Comparison of ENCODE assay signal across 16 cellular contexts in genomic region chr19:12657966-12658365, GRCh38. TPM values are rescaled to one million over a fixed set of nuclear protein-coding genes. Genes with fewer than 3 reads are reported as not detected.
DNase-seq lines count a peak whose midpoint lies in the region; TF ChIP-seq lines count a peak whose summit lies in the region.
"Had no signal": no experiment of that assay in that cellular context is flagged by ENCODE, and none has a peak within 500 bp of the region (broad histone marks: within the 10 kb centered on the region; RNA-seq: fewer than 3 reads in every experiment).

No MANE protein-coding gene starts in this region.

- H2BK15ac ChIP-seq in H9 (ENCODE audit: low read depth, low read length) (no peak overlapping the region), neuronal stem cell (ENCODE audit: low read length) (no peak overlapping the region)

- H3K9me3 ChIP-seq in H9 (ENCODE audit: control insufficient read depth, low read depth, low read length) (no peaks in the 10 kb centered on the region), WERI-Rb-1 (ENCODE audit: severe bottlenecking) (no peaks in the 10 kb centered on the region), neuronal stem cell (replicated peaks in 1 of 2; ENCODE audit: control insufficient read depth in 2 of 2, insufficient read depth in 1 of 2, low read depth in 1 of 2, low read length in 2 of 2) (peaks cover 0 to 2% of the 10 kb centered on the region in 2 donors)

- no peak overlapping the region for H2AK5ac ChIP-seq in H9 (ENCODE audit: insufficient read length, low read length)
- peak overlapping the region; percentile 63 for H2AK5ac ChIP-seq in neuronal stem cell (ENCODE audit: low read depth, low read length)

- H3T11ph ChIP-seq in H9 (ENCODE audit: low read length): no peak overlapping the region

- no peak overlapping the region for H3K4me3 ChIP-seq in WERI-Rb-1 (ENCODE audit: low read depth, low read length)
- no peak overlapping the region for H3K4me3 ChIP-seq in neuronal stem cell (ENCODE audit: low read length in 2 of 2)
- H3K4me3 ChIP-seq: BLaER1 treated with 17β-estradiol and CSF1 and Interleukin-3, amounts not matched to agents 10 nM and 100 nM had no signal

- H3K23me2 ChIP-seq in H9 (ENCODE audit: insufficient read length, low read depth, low read length, poor library complexity, severe bottlenecking): no peaks in the 10 kb centered on the region

- no peak overlapping the region for H3K18ac ChIP-seq in H9 (ENCODE audit: insufficient read length, low read depth, low read length)
- no peak overlapping the region for H3K18ac ChIP-seq in neuronal stem cell (ENCODE audit: low read length)

- TF ChIP-seq CTCF in H9 (conservative IDR thresholded peaks at IDR 0.05) (peak; percentile 35; the same call in 2 of the 3 replicates), WERI-Rb-1 (IDR thresholded peaks at IDR 0.05; ENCODE audit: low read depth, low read length) (peak; percentile 25; the same call in 1 of the 2 replicates), RWPE1 (conservative IDR thresholded peaks at IDR 0.05; ENCODE audit: low read depth) (no peak)

- no peak overlapping the region for H3K56ac ChIP-seq in H9 (ENCODE audit: insufficient read length, low read depth, low read length)

- H3K9me3 Mint-ChIP-seq in H9: no peaks in the 10 kb centered on the region

- no peak overlapping the region for H2BK12ac ChIP-seq in H9 (ENCODE audit: insufficient read length, low read depth, low read length)
- H2BK12ac ChIP-seq in neuronal stem cell (ENCODE audit: low read length): peak overlapping the region; percentile 41

- H3K14ac ChIP-seq in H9 (ENCODE audit: insufficient read depth, low read length) (no peak overlapping the region), neuronal stem cell (ENCODE audit: low read length) (no peak overlapping the region)

- H2BK20ac ChIP-seq in H9 (ENCODE audit: low read depth, low read length, poor library complexity, severe bottlenecking): no peak overlapping the region

- H3K4me1 Mint-ChIP-seq in H9: peaks cover 0 to 6% of the 10 kb centered on the region in 2 experiments; a peak in 2 of 4 replicates

- no peak overlapping the region for H2AFZ ChIP-seq in H9 (ENCODE audit: low read length)
- no peak overlapping the region for H2AFZ ChIP-seq in neuronal stem cell (ENCODE audit: low read length)

- H3K27ac Mint-ChIP-seq in H9: no peak overlapping the region; a peak in 1 of 7 replicates
- H3K27ac Mint-ChIP-seq: T-helper 17 cell had no signal

- H4K91ac ChIP-seq in H9 (ENCODE audit: insufficient read length, low read depth, low read length) (no peak overlapping the region), neuronal stem cell (ENCODE audit: low read depth, low read length, poor library complexity) (no peak overlapping the region)

- no peak for DNase-seq in H9
- no peak for DNase-seq in WERI-Rb-1
- no peak for DNase-seq in neuronal stem cell (ENCODE audit: low spot score)
- DNase-seq in RWPE1 (ENCODE audit: low spot score): no peak
- no peak for DNase-seq in SW480 (ENCODE audit: low spot score)
- DNase-seq in NCI-H2227 treated with DMSO at 0.1 percent for 48 hours (lab: John Stamatoyannopoulos, UW): no peak
- DNase-seq: GF-D8; IMR-90; MV-4-11; NCI-H1436 treated with DMSO at 0.1 percent for 48 hours; NCI-H2081; NK-92 treated with Interleukin-12 subunit alpha and Interleukin-12 subunit beta, amount 100 ng/mL, for 24 hours; Right ventricle myocardium superior; T-helper 17 cell had no signal

- H4K8ac ChIP-seq in H9 (replicated peaks; ENCODE audit: insufficient read length, low read depth, low read length) (no peak overlapping the region), neuronal stem cell (ENCODE audit: low read depth, low read length) (no peak overlapping the region)

- no peaks in the 10 kb centered on the region; the same call in 1 of the 2 replicates for H3K27me3 Mint-ChIP-seq in H9 (ENCODE audit: low read depth)
- H3K27me3 Mint-ChIP-seq: T-helper 17 cell had no signal

- no peaks in the 10 kb centered on the region; the same call in 1 of the 2 replicates for H3K79me2 ChIP-seq in H9 (ENCODE audit: insufficient read depth, low read length)

- no peak overlapping the region for H3K4ac ChIP-seq in H9 (ENCODE audit: low read depth, low read length)
- H3K4ac ChIP-seq in neuronal stem cell (ENCODE audit: low read length): no peak overlapping the region

- no CpG with 5 or more reads among the region's 22 CpGs for WGBS in H9 (ENCODE audit: extremely low coverage, insufficient read length, low lambda C conversion rate)
- no CpG with 5 or more reads among the region's 22 CpGs for WGBS in neuronal stem cell (ENCODE audit: extremely low coverage in 2 of 2, insufficient read length in 2 of 2, insufficient replicate concordance in 1 of 2), 2 donors

- CTCF ChIA-PET in RWPE1 (lab: Yijun Ruan, JAX): interaction anchor here (0.6 kb wide), 1 partner anchor 204 kb away, joined by 5 read pairs; no protein-coding TSS in a partner anchor

- H3K36me3 Mint-ChIP-seq in H9 (ENCODE audit: insufficient read depth in 1 of 3, low read depth in 3 of 3): peaks cover 25 to 57% (median 49%) of the 10 kb centered on the region in 3 experiments

- no peak overlapping the region for H3K4me2 ChIP-seq in H9 (ENCODE audit: insufficient read depth, insufficient read length, low read length)
- no peak overlapping the region for H3K4me2 ChIP-seq in neuronal stem cell (ENCODE audit: insufficient read depth, low read length, poor library complexity, severe bottlenecking)
- H3K4me2 ChIP-seq: BLaER1 treated with 17β-estradiol and CSF1 and Interleukin-3, amounts not matched to agents 10 nM and 100 nM had no signal

- H3K9ac ChIP-seq in H9 (ENCODE audit: extremely low read depth, insufficient read length, low read length) (no peak overlapping the region), neuronal stem cell (ENCODE audit: low read depth, low read length, poor library complexity) (no peak overlapping the region)
- H3K9ac ChIP-seq: BLaER1 treated with 17β-estradiol and CSF1 and Interleukin-3, amounts not matched to agents 10 nM and 100 nM had no signal

- POLR2A ChIA-PET in RWPE1 (lab: Yijun Ruan, JAX; ENCODE audit: low non-redundant PET): no interaction called here

- no peak overlapping the region for H2BK5ac ChIP-seq in H9 (ENCODE audit: insufficient read length, low read length)
- H2BK5ac ChIP-seq in neuronal stem cell (ENCODE audit: low read length): peak overlapping the region; percentile 24

- H3K27ac ChIP-seq in H9 (ENCODE audit: insufficient read length, low read depth, low read length): no peak overlapping the region
- no peak overlapping the region for H3K27ac ChIP-seq in WERI-Rb-1
- H3K27ac ChIP-seq in neuronal stem cell (replicated peaks; ENCODE audit: low read length): no peak overlapping the region
- no peak overlapping the region for H3K27ac ChIP-seq in RWPE1
- H3K27ac ChIP-seq: BLaER1 treated with 17β-estradiol and CSF1 and Interleukin-3, amounts not matched to agents 10 nM and 100 nM had no signal

- no peak overlapping the region for H3K23ac ChIP-seq in H9 (ENCODE audit: insufficient read length, low read depth, low read length)
- peak overlapping the region; percentile 43 for H3K23ac ChIP-seq in neuronal stem cell (ENCODE audit: low read depth, low read length, poor library complexity)

- H3K79me1 ChIP-seq in H9 (ENCODE audit: insufficient read depth, low read depth, low read length, poor library complexity, severe bottlenecking): no peaks in the 10 kb centered on the region
- H3K79me1 ChIP-seq in neuronal stem cell (ENCODE audit: low read depth, low read length): peaks cover 4% of the 10 kb centered on the region

- no peak overlapping the region for H4K5ac ChIP-seq in H9 (ENCODE audit: insufficient read length, low read depth, low read length)

- peaks cover 37% of the 10 kb centered on the region for H3K36me3 ChIP-seq in WERI-Rb-1
- H3K36me3 ChIP-seq in neuronal stem cell (replicated peaks in 1 of 2; ENCODE audit: control insufficient read depth in 2 of 2, insufficient read depth in 2 of 2, low read length in 2 of 2): peaks cover 28 to 69% of the 10 kb centered on the region in 2 donors

- H3K4me1 ChIP-seq in H9 (ENCODE audit: insufficient read depth, low read length) (no peaks in the 10 kb centered on the region), neuronal stem cell (ENCODE audit: control insufficient read depth in 2 of 2, insufficient read depth in 1 of 2, low read depth in 1 of 2, low read length in 2 of 2) (no peaks in the 10 kb centered on the region)
- H3K4me1 ChIP-seq: BLaER1 treated with 17β-estradiol and CSF1 and Interleukin-3, amounts not matched to agents 10 nM and 100 nM had no signal

- H4K20me1 ChIP-seq in H9 (ENCODE audit: control insufficient read depth, insufficient read depth, insufficient read length): no peaks in the 10 kb centered on the region

- no peaks in the 10 kb centered on the region for H3K27me3 ChIP-seq in H9 (ENCODE audit: insufficient read depth, low read length)
- H3K27me3 ChIP-seq in WERI-Rb-1 (ENCODE audit: insufficient read depth, low read depth, severe bottlenecking): no peaks in the 10 kb centered on the region
- no peaks in the 10 kb centered on the region for H3K27me3 ChIP-seq in neuronal stem cell (ENCODE audit: control insufficient read depth in 3 of 3, insufficient read depth in 3 of 3, low read depth in 1 of 3, low read length in 3 of 3)
- H3K27me3 ChIP-seq: BLaER1 treated with 17β-estradiol and CSF1 and Interleukin-3, amounts not matched to agents 10 nM and 100 nM had no signal

- H2BK120ac ChIP-seq in H9 (ENCODE audit: low read depth, low read length, poor library complexity, severe bottlenecking) (no peak overlapping the region), neuronal stem cell (ENCODE audit: low read depth, low read length) (no peak overlapping the region)

- H3K4me3 Mint-ChIP-seq in H9: no peak overlapping the region

RNA-seq across cellular contexts. Expression of gene MAN2B1, which starts 8.6 kb away (rescaled TPM):
- 89.2 and 93.5 TPM in 2 replicates for total RNA-seq in H9 (2021)
- 48.1 TPM for polyA plus RNA-seq in neuronal stem cell (2013, experiment 1 of 2)
- polyA plus RNA-seq in neuronal stem cell (2013, experiment 2 of 2): 48.3 TPM

RNA-seq across cellular contexts. Expression of gene WDR83, which starts 8.6 kb away (rescaled TPM):
- total RNA-seq in H9 (2021): 19.2 and 21.0 TPM in 2 replicates
- 11.5 TPM for polyA plus RNA-seq in neuronal stem cell (2013, experiment 1 of 2)
- polyA plus RNA-seq in neuronal stem cell (2013, experiment 2 of 2): 10.8 TPM

RNA-seq across cellular contexts. Expression of gene DHPS, which starts 23.7 kb away (rescaled TPM):
- total RNA-seq in H9 (2021): 82.9 and 94.9 TPM in 2 replicates
- 92.1 TPM for polyA plus RNA-seq in neuronal stem cell (2013, experiment 1 of 2)
- polyA plus RNA-seq in neuronal stem cell (2013, experiment 2 of 2): 91.6 TPM

RNA-seq across cellular contexts. Expression of gene GNG14, which starts 29.8 kb away (rescaled TPM):
- not detected in 2 replicates for total RNA-seq in H9 (2021)
- polyA plus RNA-seq in neuronal stem cell (2013, experiment 1 of 2): not detected
- not detected for polyA plus RNA-seq in neuronal stem cell (2013, experiment 2 of 2)
- total RNA-seq: IMR-90, LHCN-M2, Right ventricle myocardium superior, T-helper 17 cell had no signal
- polyA plus RNA-seq: IMR-90 had no signal

RNA-seq across cellular contexts. Expression of gene FBXW9, which starts 38.5 kb away (rescaled TPM):
- 10.8 and 11.7 TPM in 2 replicates for total RNA-seq in H9 (2021)
- polyA plus RNA-seq in neuronal stem cell (2013, experiment 1 of 2): 11.2 TPM
- 11.1 TPM for polyA plus RNA-seq in neuronal stem cell (2013, experiment 2 of 2)
